11 cellular contexts compared by ENCODE assay signal in the genomic region with DNA sequence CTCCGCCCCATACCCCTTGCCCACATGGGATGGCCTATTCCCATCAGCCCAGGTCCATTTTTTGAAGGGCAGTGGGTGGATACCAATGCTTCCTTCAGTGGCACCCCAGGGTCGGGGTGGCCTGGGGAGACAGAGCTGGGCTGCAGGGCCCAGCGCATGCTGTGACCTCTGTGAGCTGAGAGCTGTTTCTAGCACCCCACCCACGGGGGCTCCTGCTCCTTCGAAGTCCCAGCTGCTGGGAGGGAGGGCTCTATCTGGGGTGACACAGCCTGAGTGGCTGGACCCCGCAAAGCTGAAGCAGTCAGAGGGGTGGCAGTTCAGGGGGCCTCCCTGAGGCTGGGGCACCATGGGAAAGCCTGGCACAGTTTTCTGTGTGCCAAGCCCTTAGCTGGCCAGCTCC. TPM values are rescaled to one million over a fixed set of nuclear protein-coding genes. Genes with fewer than 3 reads are reported as not detected.
DNase-seq lines count a peak whose midpoint lies in the region; ATAC-seq and TF ChIP-seq lines count a peak whose summit lies in the region.
"Had no signal": no experiment of that assay in that cellular context is flagged by ENCODE, and none has a peak within 500 bp of the region (broad histone marks: within the 10 kb centered on the region; RNA-seq: fewer than 3 reads in every experiment).

No MANE protein-coding gene starts in this region.

- H3K9me3 ChIP-seq in A673 (ENCODE audit: low read depth, low read length, poor library complexity, severe bottlenecking): no peaks in the 10 kb centered on the region
- no peaks in the 10 kb centered on the region for H3K9me3 ChIP-seq in BLaER1
- peaks cover 0 to 4% of the 10 kb centered on the region in 2 donors for H3K9me3 ChIP-seq in neuronal stem cell (replicated peaks in 1 of 2; ENCODE audit: control insufficient read depth in 2 of 2, insufficient read depth in 1 of 2, low read depth in 1 of 2, low read length in 2 of 2)
- H3K9me3 ChIP-seq in mesenchymal stem cell (ENCODE audit: control insufficient read depth, low read length): no peaks in the 10 kb centered on the region
- H3K9me3 ChIP-seq: A549, HAP-1 had no signal

- peak overlapping the region; percentile 31 for H2BK120ac ChIP-seq in neuronal stem cell (ENCODE audit: low read depth, low read length)
- H2BK120ac ChIP-seq in mesenchymal stem cell (ENCODE audit: low read depth, low read length): no peak overlapping the region

- H4K91ac ChIP-seq in neuronal stem cell (ENCODE audit: low read depth, low read length, poor library complexity) (no peak overlapping the region), mesenchymal stem cell (ENCODE audit: low read length) (no peak overlapping the region)

- H3K23ac ChIP-seq in neuronal stem cell (ENCODE audit: low read depth, low read length, poor library complexity) (no peak overlapping the region), mesenchymal stem cell (ENCODE audit: low read length in 2 of 2) (no peak overlapping the region)

- H4K8ac ChIP-seq in neuronal stem cell (ENCODE audit: low read depth, low read length) (no peak overlapping the region), mesenchymal stem cell (ENCODE audit: low read length) (no peak overlapping the region)

- H3K14ac ChIP-seq in neuronal stem cell (ENCODE audit: low read length) (no peak overlapping the region), mesenchymal stem cell (ENCODE audit: low read length in 2 of 2) (no peak overlapping the region)

- no peak overlapping the region for H2BK15ac ChIP-seq in neuronal stem cell (ENCODE audit: low read length)
- no peak overlapping the region for H2BK15ac ChIP-seq in mesenchymal stem cell (ENCODE audit: low read depth, poor library complexity, severe bottlenecking)

- no peak overlapping the region for H2AFZ ChIP-seq in neuronal stem cell (ENCODE audit: low read length)
- no peak overlapping the region for H2AFZ ChIP-seq in mesenchymal stem cell (ENCODE audit: low read depth, low read length)

- H3K18ac ChIP-seq in neuronal stem cell (ENCODE audit: low read length) (no peak overlapping the region), mesenchymal stem cell (ENCODE audit: low read depth in 1 of 2, low read length in 2 of 2) (no peak overlapping the region)

- H3K27me3 ChIP-seq in A673 (replicated peaks; ENCODE audit: insufficient read depth, low read depth, low read length, poor library complexity) (no peaks in the 10 kb centered on the region), BLaER1 (no peaks in the 10 kb centered on the region), neuronal stem cell (ENCODE audit: control insufficient read depth in 3 of 3, insufficient read depth in 3 of 3, low read depth in 1 of 3, low read length in 3 of 3) (no peaks in the 10 kb centered on the region), mesenchymal stem cell (ENCODE audit: control insufficient read depth in 1 of 2, insufficient read depth in 1 of 2, low read length in 2 of 2) (no peaks in the 10 kb centered on the region)

- TF ChIP-seq CTCF in A673 (conservative IDR thresholded peaks at IDR 0.05; ENCODE audit: low read depth, low read length): no peak
- TF ChIP-seq CTCF in RWPE1 (conservative IDR thresholded peaks at IDR 0.05; ENCODE audit: low read depth): no peak
- no peak for TF ChIP-seq CTCF in omental fat pad (IDR thresholded peaks at IDR 0.05)

- H3K79me1 ChIP-seq in neuronal stem cell (ENCODE audit: low read depth, low read length): peaks cover 24% of the 10 kb centered on the region
- H3K79me1 ChIP-seq in mesenchymal stem cell (replicated peaks; ENCODE audit: low read length, poor library complexity, severe bottlenecking): peaks cover 59% of the 10 kb centered on the region

- POLR2A ChIA-PET in A673 (lab: Charles Lee; ENCODE audit: low non-redundant PET): interaction anchor here (0.6 kb wide), 1 partner anchor 242 kb away, joined by 10 read pairs; no protein-coding TSS in a partner anchor
- POLR2A ChIA-PET in RWPE1 (lab: Yijun Ruan, JAX; ENCODE audit: low non-redundant PET): no interaction called here

- 0 out of 2 replicates have a peak overlapping the region, but pooled peaks have one; percentile 25 for H3K9ac ChIP-seq in BLaER1
- no peak overlapping the region for H3K9ac ChIP-seq in neuronal stem cell (ENCODE audit: low read depth, low read length, poor library complexity)
- H3K9ac ChIP-seq in mesenchymal stem cell (ENCODE audit: low read length): no peak overlapping the region

- H2BK5ac ChIP-seq in neuronal stem cell (ENCODE audit: low read length): no peak overlapping the region
- H2BK5ac ChIP-seq in mesenchymal stem cell (ENCODE audit: low read depth, low read length, poor library complexity, severe bottlenecking): no peak overlapping the region

- no peak for ATAC-seq in omental fat pad (ENCODE audit: low FRiP score)

- BruUV-seq in A673 (replicated peaks; lab: Mats Ljungman, UMichigan): no TSS peak

- intact Hi-C loops in A673 (cut with micrococcal nuclease; ENCODE audit: unreplicated experiment): no loop called here

- H3K36me3 ChIP-seq in A673 (ENCODE audit: insufficient read depth, low read length, poor library complexity, severe bottlenecking) (peaks cover 30% of the 10 kb centered on the region), BLaER1 (peaks cover 89% of the 10 kb centered on the region), neuronal stem cell (replicated peaks in 1 of 2; ENCODE audit: control insufficient read depth in 2 of 2, insufficient read depth in 2 of 2, low read length in 2 of 2) (peaks cover 14 to 72% of the 10 kb centered on the region in 2 donors), mesenchymal stem cell (ENCODE audit: control insufficient read depth in 1 of 2, insufficient read depth in 2 of 2, low read depth in 1 of 2, low read length in 2 of 2) (peaks cover 48 to 72% of the 10 kb centered on the region in 2 experiments)

- H4K20me1 ChIP-seq in BLaER1: peaks cover 83% of the 10 kb centered on the region

- WGBS in neuronal stem cell (ENCODE audit: extremely low coverage in 2 of 2, insufficient read length in 2 of 2, insufficient replicate concordance in 1 of 2), 2 donors: no CpG with 5 or more reads among the region's 6 CpGs
- 100% methylated on average over 6 of the region's 6 CpGs for WGBS in mesenchymal stem cell

- DNase-seq in A673 (ENCODE audit: low spot score) (no peak), RWPE1 (ENCODE audit: low spot score) (no peak), neuronal stem cell (ENCODE audit: low spot score) (no peak), omental fat pad (ENCODE audit: low spot score) (no peak), mesenchymal stem cell (no peak), islet precursor cell (no peak)
- DNase-seq: CD4-positive, CD25-positive, alpha-beta regulatory T cell; GF-D8 had no signal

- H3K27ac ChIP-seq in A673 (ENCODE audit: low read depth, low read length, poor library complexity, severe bottlenecking) (peak overlapping the region; percentile 45), BLaER1 (peak overlapping the region; percentile 41; the same call in 1 of the 2 replicates), RWPE1 (peak overlapping the region; percentile 71), neuronal stem cell (replicated peaks; ENCODE audit: low read length) (no peak overlapping the region), mesenchymal stem cell (ENCODE audit: low read length, poor library complexity, severe bottlenecking) (no peak overlapping the region)
- H3K27ac ChIP-seq: A549 had no signal

- H3K4me1 ChIP-seq in A673 (ENCODE audit: insufficient read depth, low read length, poor library complexity, severe bottlenecking) (peaks cover 23% of the 10 kb centered on the region), BLaER1 (peaks cover 36% of the 10 kb centered on the region), neuronal stem cell (ENCODE audit: control insufficient read depth in 2 of 2, insufficient read depth in 1 of 2, low read depth in 1 of 2, low read length in 2 of 2) (no peaks in the 10 kb centered on the region), mesenchymal stem cell (ENCODE audit: control insufficient read depth, insufficient read depth, low read depth, low read length) (peaks cover 23% of the 10 kb centered on the region)

- H3K4ac ChIP-seq in neuronal stem cell (ENCODE audit: low read length): no peak overlapping the region
- no peak overlapping the region for H3K4ac ChIP-seq in mesenchymal stem cell (ENCODE audit: low read depth in 1 of 2, low read length in 2 of 2)

- no peak overlapping the region for H3K4me3 ChIP-seq in A673 (ENCODE audit: low read depth, low read length, poor library complexity, severe bottlenecking)
- H3K4me3 ChIP-seq in BLaER1: no peak overlapping the region
- no peak overlapping the region for H3K4me3 ChIP-seq in neuronal stem cell (ENCODE audit: low read length in 2 of 2)
- no peak overlapping the region for H3K4me3 ChIP-seq in mesenchymal stem cell (ENCODE audit: insufficient read depth in 1 of 2, low read depth in 1 of 2, low read length in 2 of 2)
- H3K4me3 ChIP-seq: A549, HAP-1 had no signal

- no peak overlapping the region for H2AK5ac ChIP-seq in neuronal stem cell (ENCODE audit: low read depth, low read length)
- H2AK5ac ChIP-seq in mesenchymal stem cell (ENCODE audit: low read length, severe bottlenecking): no peak overlapping the region

- H2BK12ac ChIP-seq in neuronal stem cell (ENCODE audit: low read length) (no peak overlapping the region), mesenchymal stem cell (ENCODE audit: low read length in 2 of 2) (no peak overlapping the region)

- H3K4me2 ChIP-seq in BLaER1: peak overlapping the region; percentile 49
- H3K4me2 ChIP-seq in neuronal stem cell (ENCODE audit: insufficient read depth, low read length, poor library complexity, severe bottlenecking): no peak overlapping the region
- H3K4me2 ChIP-seq in mesenchymal stem cell (ENCODE audit: low read length, poor library complexity, severe bottlenecking): no peak overlapping the region
- H3K4me2 ChIP-seq: A549 had no signal

- CTCF ChIA-PET in A673 (lab: Charles Lee) (interaction anchor here (0.8 to 1.4 kb wide), 3 partner anchors 11 to 62 kb away, joined by 3 to 15 read pairs (median 6); a partner anchor contains a TSS), RWPE1 (lab: Yijun Ruan, JAX) (interaction anchor here (0.6 to 2.2 kb wide), 3 partner anchors 11 to 62 kb away, joined by 3 to 7 read pairs (median 6); no protein-coding TSS in a partner anchor)

RNA-seq across cellular contexts. Expression of a gene that starts 10.7 kb away (rescaled TPM):
- 89.7 and 90.3 TPM in 2 replicates for total RNA-seq in A673 (2021)
- polyA plus RNA-seq in neuronal stem cell (2013, experiment 1 of 2): 76.9 TPM
- 74.7 TPM for polyA plus RNA-seq in neuronal stem cell (2013, experiment 2 of 2)
- total RNA-seq in omental fat pad: 10 to 100 TPM; 32.7 to 53.9 (median 41.8) TPM
- 39.3 TPM for polyA plus RNA-seq in mesenchymal stem cell (2013, experiment 1 of 2)
- polyA plus RNA-seq in mesenchymal stem cell (2013, experiment 2 of 2): 43.3 TPM

RNA-seq across cellular contexts. Expression of a gene that starts 24.6 kb away (rescaled TPM):
- total RNA-seq in A673 (2021) (10.6 and 15.4 TPM in 2 replicates), omental fat pad (1 to 10 TPM; 1.9 to 4.9 (median 3.0) TPM)
- polyA plus RNA-seq in neuronal stem cell (2013, experiment 1 of 2): 7.6 TPM
- polyA plus RNA-seq in neuronal stem cell (2013, experiment 2 of 2): 7.9 TPM
- 20.9 TPM for polyA plus RNA-seq in mesenchymal stem cell (2013, experiment 1 of 2)
- 19.9 TPM for polyA plus RNA-seq in mesenchymal stem cell (2013, experiment 2 of 2)
- total RNA-seq: CD4-positive, CD25-positive, alpha-beta regulatory T cell had no signal

RNA-seq across cellular contexts. Expression of a gene that starts 31.2 kb away (rescaled TPM):
- total RNA-seq in A673 (2021): 5.4 and 6.6 TPM in 2 replicates
- 7.8 TPM for polyA plus RNA-seq in neuronal stem cell (2013, experiment 1 of 2)
- polyA plus RNA-seq in neuronal stem cell (2013, experiment 2 of 2): 7.6 TPM
- total RNA-seq in omental fat pad: 10 to 100 TPM; 10.8 to 40.0 (median 25.8) TPM
- polyA plus RNA-seq in mesenchymal stem cell (2013, experiment 1 of 2): 127 TPM
- polyA plus RNA-seq in mesenchymal stem cell (2013, experiment 2 of 2): 127 TPM

Comparison
In these comparisons a context has a peak if more than half of its experiments do, and no peak if none do; other contexts are left out.
1. H3K27ac ChIP-seq: peak in A673 (single experiment), BLaER1 (single experiment) and RWPE1 (single experiment); none in neuronal stem cell (single experiment) and mesenchymal stem cell (single experiment).